Comparison of ENCODE assay signal across 8 cellular contexts in the genomic region with DNA sequence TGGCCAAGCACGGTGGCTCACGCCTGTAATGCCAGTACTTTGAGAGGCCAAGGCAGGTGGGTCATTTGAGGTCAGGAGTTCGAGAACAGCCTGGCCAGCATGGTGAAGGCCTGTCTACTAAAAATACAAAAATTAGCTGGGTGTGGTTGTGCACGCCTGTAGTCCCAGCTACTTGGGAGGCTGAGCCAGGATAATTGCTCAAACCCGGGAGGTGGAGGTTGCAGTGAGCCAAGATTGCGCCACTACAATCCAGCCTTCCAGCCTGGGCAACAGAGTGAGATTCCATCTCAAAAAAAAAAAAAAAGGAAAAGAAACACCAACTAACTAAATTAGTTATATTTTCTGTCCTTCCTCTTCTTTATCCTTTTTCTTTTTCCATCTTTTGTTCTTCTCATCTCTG.
DNase-seq lines count a peak whose midpoint lies in the region; ATAC-seq and TF ChIP-seq lines count a peak whose summit lies in the region.
"Not testable (repeated sequence)": the region's sequence is repeated elsewhere in the genome, so short reads cannot be mapped to it uniquely, and the experiment has no call there.

No MANE protein-coding gene starts in this region.

- H3K36me3 Mint-ChIP-seq in CD4-positive, CD25-positive, alpha-beta regulatory T cell: peaks cover 51% of the 10 kb centered on the region
- H3K36me3 Mint-ChIP-seq in activated CD4-positive, alpha-beta memory T cell treated with anti-CD3 and anti-CD28 coated beads for 36 hours: peaks cover 17% of the 10 kb centered on the region
- H3K36me3 Mint-ChIP-seq in activated naive CD8-positive, alpha-beta T cell: peaks cover 21% of the 10 kb centered on the region
- peaks cover 13 to 16% of the 10 kb centered on the region in 2 donors for H3K36me3 Mint-ChIP-seq in naive B cell

- H3K79me1 ChIP-seq in trophoblast cell (ENCODE audit: low read length): not testable (repeated sequence)

- not testable (repeated sequence) for H3K27me3 ChIP-seq in CD4-positive, CD25-positive, alpha-beta regulatory T cell (ENCODE audit: control insufficient read depth, insufficient read depth, low read length); MG63; trophoblast cell (ENCODE audit: insufficient read depth, low read length); tibial artery

- ATAC-seq in CD4-positive, CD25-positive, alpha-beta regulatory T cell (ENCODE audit: low read depth in 2 of 2); naive B cell (ENCODE audit: low read depth in 2 of 2): not testable (repeated sequence)

- H3K4me1 Mint-ChIP-seq in CD4-positive, CD25-positive, alpha-beta regulatory T cell: peaks cover 63 to 86% (median 76%) of the 10 kb centered on the region in 4 donors
- H3K4me1 Mint-ChIP-seq in activated CD4-positive, alpha-beta memory T cell treated with anti-CD3 and anti-CD28 coated beads for 36 hours (ENCODE audit: low read depth): peaks cover 74% of the 10 kb centered on the region
- peaks cover 82% of the 10 kb centered on the region for H3K4me1 Mint-ChIP-seq in activated naive CD8-positive, alpha-beta T cell (ENCODE audit: low read depth)
- H3K4me1 Mint-ChIP-seq in naive B cell: peaks cover 38 to 79% (median 62%) of the 10 kb centered on the region in 3 donors

- peaks cover 58% of the 10 kb centered on the region for H3K4me1 ChIP-seq in CD4-positive, CD25-positive, alpha-beta regulatory T cell (ENCODE audit: control insufficient read depth, insufficient read depth, low read length, poor library complexity, severe bottlenecking)
- H3K4me1 ChIP-seq in trophoblast cell (ENCODE audit: control insufficient read depth in 1 of 2, insufficient read depth in 2 of 2, low read length in 2 of 2): not testable (repeated sequence)
- peaks cover 0 to 100% (median 36%) of the 10 kb centered on the region in 4 donors for H3K4me1 ChIP-seq in tibial artery

- not testable (repeated sequence) for H2BK12ac ChIP-seq in trophoblast cell (ENCODE audit: low read length)

- intact Hi-C loops in activated CD4-positive, alpha-beta memory T cell treated with anti-CD3 and anti-CD28 coated beads for 36 hours (cut with micrococcal nuclease); tibial artery (cut with DNase I; ENCODE audit: low total_unique reads): not testable (repeated sequence)

- not testable (repeated sequence) for H4K91ac ChIP-seq in trophoblast cell (ENCODE audit: low read depth, low read length)

- not testable (repeated sequence) for H3K4me3 ChIP-seq in CD4-positive, CD25-positive, alpha-beta regulatory T cell (ENCODE audit: low read depth, low read length); MG63; fibroblast of the aortic adventitia (ENCODE audit: low read depth, low read length); trophoblast cell (ENCODE audit: low read depth, low read length); tibial artery

- CTCF ChIA-PET in activated CD4-positive, alpha-beta memory T cell treated with anti-CD3 and anti-CD28 coated beads for 36 hours (lab: Charles Lee): not testable (repeated sequence)

- not testable (repeated sequence) for H3K14ac ChIP-seq in trophoblast cell (ENCODE audit: low read length)

- not testable (repeated sequence) for H2BK5ac ChIP-seq in trophoblast cell (ENCODE audit: low read depth, low read length, poor library complexity)

- H2AK5ac ChIP-seq in trophoblast cell (ENCODE audit: low read length): not testable (repeated sequence)

- peak overlapping the region; percentile 35 for H3K27ac ChIP-seq in CD4-positive, CD25-positive, alpha-beta regulatory T cell (ENCODE audit: insufficient read depth, low read length, poor library complexity, severe bottlenecking)
- H3K27ac ChIP-seq in trophoblast cell (ENCODE audit: low read depth, low read length): not testable (repeated sequence)
- H3K27ac ChIP-seq in tibial artery: peak overlapping the region; percentile 74 to 75

- H3K18ac ChIP-seq in trophoblast cell (ENCODE audit: low read length): not testable (repeated sequence)

- H4K8ac ChIP-seq in trophoblast cell (ENCODE audit: low read depth, low read length): not testable (repeated sequence)

- H3K4me3 Mint-ChIP-seq in CD4-positive, CD25-positive, alpha-beta regulatory T cell; activated CD4-positive, alpha-beta memory T cell treated with anti-CD3 and anti-CD28 coated beads for 36 hours; activated naive CD8-positive, alpha-beta T cell; naive B cell: not testable (repeated sequence)

- H4K12ac ChIP-seq in trophoblast cell (ENCODE audit: low read depth, low read length): not testable (repeated sequence)

- H3K23ac ChIP-seq in trophoblast cell (ENCODE audit: low read length): not testable (repeated sequence)

- not testable (repeated sequence) for H2BK120ac ChIP-seq in trophoblast cell (ENCODE audit: insufficient read depth, low read length, poor library complexity)

- H3K4me2 ChIP-seq in trophoblast cell (ENCODE audit: low read length): not testable (repeated sequence)

- not testable (repeated sequence) for H3K9me3 Mint-ChIP-seq in CD4-positive, CD25-positive, alpha-beta regulatory T cell; activated CD4-positive, alpha-beta memory T cell treated with anti-CD3 and anti-CD28 coated beads for 36 hours; activated naive CD8-positive, alpha-beta T cell (ENCODE audit: low read depth); naive B cell

- not testable (repeated sequence) for H3K79me2 ChIP-seq in trophoblast cell (ENCODE audit: control insufficient read depth, insufficient read depth, low read length, poor library complexity)

- H3K4ac ChIP-seq in trophoblast cell (ENCODE audit: low read depth, low read length): not testable (repeated sequence)

- H3K36me3 ChIP-seq in CD4-positive, CD25-positive, alpha-beta regulatory T cell (ENCODE audit: control insufficient read depth, insufficient read depth, low read length): peaks cover 55% of the 10 kb centered on the region
- H3K36me3 ChIP-seq in MG63: peaks cover 94% of the 10 kb centered on the region
- not testable (repeated sequence) for H3K36me3 ChIP-seq in trophoblast cell (ENCODE audit: control insufficient read depth in 1 of 2, insufficient read depth in 2 of 2, low read length in 2 of 2)
- peaks cover 5 to 16% (median 14%) of the 10 kb centered on the region in 3 donors for H3K36me3 ChIP-seq in tibial artery

- POLR2A ChIA-PET in activated CD4-positive, alpha-beta memory T cell treated with anti-CD3 and anti-CD28 coated beads for 36 hours (lab: Charles Lee): not testable (repeated sequence)

- not testable (repeated sequence) for H3K27me3 Mint-ChIP-seq in CD4-positive, CD25-positive, alpha-beta regulatory T cell; activated CD4-positive, alpha-beta memory T cell treated with anti-CD3 and anti-CD28 coated beads for 36 hours; activated naive CD8-positive, alpha-beta T cell; naive B cell

- peak overlapping the region in 1 of 3 donors; percentile 84 for H3K27ac Mint-ChIP-seq in CD4-positive, CD25-positive, alpha-beta regulatory T cell
- peak overlapping the region; percentile 14 for H3K27ac Mint-ChIP-seq in activated CD4-positive, alpha-beta memory T cell treated with anti-CD3 and anti-CD28 coated beads for 36 hours
- H3K27ac Mint-ChIP-seq in activated naive CD8-positive, alpha-beta T cell: peak overlapping the region; percentile 77
- H3K27ac Mint-ChIP-seq in naive B cell: peak overlapping the region in 4 of 6 donors; percentile 43 to 66 (median 56)

- WGBS in trophoblast cell (ENCODE audit: extremely low coverage, insufficient coverage, insufficient read length): no CpG with 5 or more reads among the region's 6 CpGs

- DNase-seq in CD4-positive, CD25-positive, alpha-beta regulatory T cell; activated CD4-positive, alpha-beta memory T cell treated with anti-CD3 and anti-CD28 coated beads for 36 hours; naive B cell: not testable (repeated sequence)
- DNase-seq in MG63 (peak; percentile 28), fibroblast of the aortic adventitia (ENCODE audit: low read depth) (peak; percentile 47), trophoblast cell (peak; percentile 41 to 64), tibial artery (peak in 1 of 2 donors; percentile 75)

- not testable (repeated sequence) for H3K9ac ChIP-seq in trophoblast cell (ENCODE audit: low read length)

- not testable (repeated sequence) for TF ChIP-seq CTCF in fibroblast of the aortic adventitia (IDR thresholded peaks at IDR 0.05; ENCODE audit: insufficient read depth, low read length); tibial artery (IDR thresholded peaks at IDR 0.05)

- not testable (repeated sequence) for H2AFZ ChIP-seq in trophoblast cell (ENCODE audit: insufficient read depth, low read length, poor library complexity)

- H3K9me3 ChIP-seq in CD4-positive, CD25-positive, alpha-beta regulatory T cell (ENCODE audit: control insufficient read depth in 2 of 2, low read length in 2 of 2); MG63; trophoblast cell (ENCODE audit: insufficient read depth, low read depth, low read length); tibial artery: not testable (repeated sequence)
